In the genomic region with DNA sequence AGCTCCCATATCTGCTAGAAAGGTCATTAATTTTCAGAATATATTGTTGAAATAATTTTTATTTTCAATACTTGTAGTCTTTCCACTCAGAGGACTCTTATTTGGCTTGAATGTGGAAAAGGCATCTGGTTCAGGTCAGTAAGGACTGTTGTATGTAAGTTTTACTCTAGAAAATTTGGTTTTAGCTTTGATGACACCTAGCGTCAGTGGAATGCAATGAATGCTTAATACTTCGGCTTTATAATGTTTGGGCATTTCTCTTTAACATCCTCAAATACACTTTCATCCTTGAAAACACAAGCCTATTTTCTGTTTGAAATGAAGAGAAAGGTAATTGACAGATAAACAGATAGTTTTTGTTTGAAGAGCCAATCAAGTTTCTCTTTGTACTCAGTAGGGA, we compare ENCODE assay signal across 14 cellular contexts.
DNase-seq lines count a peak whose midpoint lies in the region; ATAC-seq and TF ChIP-seq lines count a peak whose summit lies in the region.
"Had no signal": no experiment of that assay in that cellular context is flagged by ENCODE, and none has a peak within 500 bp of the region (broad histone marks: within the 10 kb centered on the region; RNA-seq: fewer than 3 reads in every experiment).

No MANE protein-coding gene starts in this region.

- intact Hi-C loops in heart left ventricle (cut with DNase I): no loop called here
- intact Hi-C loops in Right ventricle myocardium inferior (cut with DNase I): no loop called here
- intact Hi-C loops in upper lobe of right lung (cut with DNase I): no loop called here

- in situ Hi-C loops in KBM-7 (cut with MboI; ENCODE audit: low pct_unique_long_range_greater_than_20kb, low sequenced_read_pairs): no loop called here

- H3K36me3 Mint-ChIP-seq in brain: peaks cover 9% of the 10 kb centered on the region

- H3K27ac Mint-ChIP-seq in brain: peak overlapping the region in 3 of 5 experiments; percentile 48 to 96 (median 57)
- H3K27ac Mint-ChIP-seq: nephron progenitor cell had no signal

- H3K4me3 Mint-ChIP-seq in brain: no peak overlapping the region
- H3K4me3 Mint-ChIP-seq: nephron progenitor cell had no signal

- 57 to 71% (median 65%) methylated on average over 2 of the region's 2 CpGs for WGBS in heart left ventricle, 4 donors

- ATAC-seq in heart left ventricle (no peak), Right ventricle myocardium inferior (no peak), upper lobe of right lung (no peak)

- H3K9me3 Mint-ChIP-seq in brain: no peaks in the 10 kb centered on the region
- H3K9me3 Mint-ChIP-seq: nephron progenitor cell had no signal

- H3K36me3 ChIP-seq in heart left ventricle (peaks cover 0 to 39% (median 25%) of the 10 kb centered on the region in 9 donors), upper lobe of right lung (peaks cover 19% of the 10 kb centered on the region)
- H3K36me3 ChIP-seq: colonic mucosa had no signal

- H3K4me1 ChIP-seq in heart left ventricle (peaks cover 0 to 33% (median 9%) of the 10 kb centered on the region in 12 donors), upper lobe of right lung (peaks cover 13% of the 10 kb centered on the region)
- H3K4me1 ChIP-seq: colonic mucosa had no signal

- H3K27ac ChIP-seq in heart left ventricle: no peak overlapping the region
- no peak overlapping the region for H3K27ac ChIP-seq in upper lobe of right lung
- H3K27ac ChIP-seq: colonic mucosa had no signal

- peaks cover 49% of the 10 kb centered on the region for H3K4me1 Mint-ChIP-seq in brain
- H3K4me1 Mint-ChIP-seq: nephron progenitor cell had no signal

- DNase-seq in heart left ventricle: no peak
- no peak for DNase-seq in Right ventricle myocardium inferior (ENCODE audit: missing footprints)
- DNase-seq in left kidney (ENCODE audit: low read depth, low spot score): peak; percentile 12
- no peak for DNase-seq in upper lobe of right lung
- DNase-seq in occipital lobe (lab: John Stamatoyannopoulos, UW): no peak
- no peak for DNase-seq in T-helper 2 cell
- no peak for DNase-seq in KBM-7
- DNase-seq: activated T-cell treated with anti-CD3 and anti-CD28 coated beads for 4 hours; colonic mucosa; NCI-H1417 treated with DMSO at 0.1 percent for 48 hours; nephron progenitor cell; stimulated activated CD4-positive, alpha-beta T cell treated with anti-CD3 and anti-CD28 coated beads, Interleukin-4, amount 100 ng/mL, for 1 hour; substantia nigra had no signal

- H3K4me3 ChIP-seq in heart left ventricle: no peak overlapping the region
- no peak overlapping the region for H3K4me3 ChIP-seq in upper lobe of right lung
- H3K4me3 ChIP-seq: colonic mucosa had no signal

- H3K9me3 ChIP-seq in heart left ventricle: no peaks in the 10 kb centered on the region
- no peaks in the 10 kb centered on the region for H3K9me3 ChIP-seq in upper lobe of right lung
- H3K9me3 ChIP-seq: colonic mucosa had no signal

- H3K27me3 ChIP-seq in heart left ventricle (no peaks in the 10 kb centered on the region), upper lobe of right lung (no peaks in the 10 kb centered on the region)
- H3K27me3 ChIP-seq: colonic mucosa had no signal

- TF ChIP-seq POLR2A in heart left ventricle (IDR thresholded peaks at IDR 0.05): no peak

- TF ChIP-seq CTCF in heart left ventricle (IDR thresholded peaks at IDR 0.05): peak in 8 of 12 donors; percentile 11 to 49 (median 30)
- no peak for TF ChIP-seq CTCF in brain (conservative IDR thresholded peaks at IDR 0.05)
- TF ChIP-seq CTCF in upper lobe of right lung (IDR thresholded peaks at IDR 0.05): peak; percentile 24

- no peaks in the 10 kb centered on the region for H3K27me3 Mint-ChIP-seq in brain

Comparison
In these comparisons a context has a peak if more than half of its experiments do, and no peak if none do; other contexts are left out.
1. CTCF ChIP-seq: peak in heart left ventricle (8 of 12) and upper lobe of right lung (single experiment); none in brain (0 of 2).